29 cellular contexts compared by ENCODE assay signal in genomic region chrX:6012357-6012756, GRCh38.
"Had no signal": no experiment of that assay in that cellular context is flagged by ENCODE, and none has a peak within 500 bp of the region (broad histone marks: within the 10 kb centered on the region; RNA-seq: fewer than 3 reads in every experiment).

No MANE protein-coding gene starts in this region.

- FAIRE-seq: colon had no signal

- H3K27ac ChIP-seq: ascending aorta, WERI-Rb-1 had no signal

- H3K4me3 ChIP-seq: ascending aorta had no signal

- H3K27me3 ChIP-seq: ascending aorta had no signal

- ATAC-seq: activated CD4-positive, alpha-beta T cell treated with anti-CD3 and anti-CD28 coated beads for 36 hours; activated CD4-positive, CD25-positive, alpha-beta regulatory T cell treated with anti-CD3 and anti-CD28 coated beads, Interleukin-2, amount 50 U/mL, for 24 hours; activated CD8-positive, alpha-beta memory T cell treated with anti-CD3 and anti-CD28 coated beads, Interleukin-2, amount 10 ng/mL, durations not matched to agents 7 days and 5 days; activated CD8-positive, alpha-beta T cell treated with anti-CD3 and anti-CD28 coated beads, Interleukin-2, amount 10 ng/mL, durations not matched to agents 7 days and 5 days; activated naive CD8-positive, alpha-beta T cell treated with anti-CD3 and anti-CD28 coated beads, Interleukin-2, amount 50 U/mL, for 24 hours; WTC11 had no signal

- H3K9me3 ChIP-seq: ascending aorta had no signal

- H3K4me1 ChIP-seq: ascending aorta had no signal

- H3K36me3 ChIP-seq: ascending aorta, WERI-Rb-1 had no signal

- DNase-seq: activated CD4-positive, alpha-beta memory T cell treated with anti-CD3 and anti-CD28 coated beads, Interleukin-2, amount 10 ng/mL, durations not matched to agents 7 days and 5 days; activated CD4-positive, alpha-beta T cell treated with anti-CD3 and anti-CD28 coated beads for 1 hour; activated CD4-positive, alpha-beta T cell treated with anti-CD3 and anti-CD28 coated beads for 36 hours; activated CD4-positive, alpha-beta T cell treated with anti-CD3 and anti-CD28 coated beads for 48 hours; activated CD4-positive, alpha-beta T cell treated with anti-CD3 and anti-CD28 coated beads, Interleukin-2, amount 10 ng/mL, durations not matched to agents 7 days and 5 days; activated CD4-positive, alpha-beta T cell treated with anti-CD3 and anti-CD28 coated beads, Interleukin-2, amount 50 U/mL, for 48 hours; activated CD4-positive, CD25-positive, alpha-beta regulatory T cell; activated CD8-positive, alpha-beta memory T cell treated with anti-CD3 and anti-CD28 coated beads for 24 hours; activated CD8-positive, alpha-beta memory T cell treated with anti-CD3 and anti-CD28 coated beads, Interleukin-2, amount 10 ng/mL, durations not matched to agents 7 days and 5 days; activated CD8-positive, alpha-beta memory T cell treated with anti-CD3 and anti-CD28 coated beads, Interleukin-2, amount 50 U/mL, for 48 hours; activated CD8-positive, alpha-beta T cell treated with anti-CD3 and anti-CD28 coated beads, Interleukin-2, amount 10 ng/mL, durations not matched to agents 7 days and 5 days; activated effector memory CD4-positive, alpha-beta T cell treated with Interleukin-2 at 50 U/mL for 16 hours; activated gamma-delta T cell; activated naive CD4-positive, alpha-beta T cell treated with anti-CD3 and anti-CD28 coated beads, Interleukin-2, amount 10 ng/mL, durations not matched to agents 7 days and 5 days; activated naive CD4-positive, alpha-beta T cell treated with Interleukin-2 at 50 U/mL for 16 hours; activated naive CD8-positive, alpha-beta T cell treated with anti-CD3 and anti-CD28 coated beads, Interleukin-2, amount 10 ng/mL, durations not matched to agents 7 days and 5 days; activated naive CD8-positive, alpha-beta T cell treated with anti-CD3 and anti-CD28 coated beads, Interleukin-2, amount 50 U/mL, for 24 hours; activated T-cell treated with anti-CD3 and anti-CD28 coated beads, Interleukin-2, amount 50 U/mL, for 24 hours; activated T-cell treated with anti-CD3 and anti-CD28 coated beads, Interleukin-2, amount 50 U/mL, for 48 hours; amygdala; anterior cingulate cortex; central memory CD4-positive, alpha-beta T cell; T-helper 2 cell; T-helper 9 cell; WERI-Rb-1 had no signal
